1 cellular context compared by ENCODE assay signal in genomic region chr11:67982255-67982857, GRCh38. TPM values are rescaled to one million over a fixed set of nuclear protein-coding genes. Genes with fewer than 3 reads are reported as not detected.
"Had no signal": no experiment of that assay in that cellular context is flagged by ENCODE, and none has a peak within 500 bp of the region (broad histone marks: within the 10 kb centered on the region; RNA-seq: fewer than 3 reads in every experiment).

No MANE protein-coding gene starts in this region.

RNA-seq across cellular contexts. Expression of gene UNC93B1, which starts 21.5 kb away (rescaled TPM):
- total RNA-seq: SJCRH30 had no signal
